ENCODE assay signal across 12 cellular contexts in genomic region chr21:38306407-38306806, GRCh38. TPM values are rescaled to one million over a fixed set of nuclear protein-coding genes. Genes with fewer than 3 reads are reported as not detected.
DNase-seq lines count a peak whose midpoint lies in the region; ATAC-seq and TF ChIP-seq lines count a peak whose summit lies in the region.
"Had no signal": no experiment of that assay in that cellular context is flagged by ENCODE, and none has a peak within 500 bp of the region (broad histone marks: within the 10 kb centered on the region; RNA-seq: fewer than 3 reads in every experiment).

No MANE protein-coding gene starts in this region.

- peak; percentile 88 for DNase-seq in ELR (ENCODE audit: low read depth)
- DNase-seq in NOMO-1 treated with dmso at 0.1 percent for 144 hours (lab: John Stamatoyannopoulos, UW; ENCODE audit: unreplicated experiment) = peak; percentile 14
- no peak for DNase-seq in epithelial cell of prostate (ENCODE audit: low read depth, low spot score)
- DNase-seq in osteocyte (ENCODE audit: extremely low spot score, unreplicated experiment) = no peak
- DNase-seq in DMS53 treated with DMSO at 0.1 percent for 48 hours (lab: John Stamatoyannopoulos, UW; ENCODE audit: unreplicated experiment) = no peak
- no peak for DNase-seq in KBM-7
- DNase-seq: activated T-cell treated with anti-CD3 and anti-CD28 coated beads, Interleukin-2, amount 50 U/mL, for 24 hours; cortex of kidney; DMS79; T1000 had no signal

- in situ Hi-C loops in KBM-7 (cut with MboI; ENCODE audit: low pct_unique_long_range_greater_than_20kb, low sequenced_read_pairs) = no loop called here

- H3K27ac ChIP-seq in epithelial cell of prostate = peak overlapping the region; percentile 63

- no peaks in the 10 kb centered on the region for H3K27me3 Mint-ChIP-seq in osteocyte (ENCODE audit: unreplicated experiment)

- no peak for ATAC-seq in HG03045 (IDR thresholded peaks at IDR 0.05; ENCODE audit: unreplicated experiment)
- ATAC-seq in HG03469 (IDR thresholded peaks at IDR 0.05; ENCODE audit: unreplicated experiment) = no peak

- peaks cover 36% of the 10 kb centered on the region for H3K4me1 Mint-ChIP-seq in osteocyte (ENCODE audit: unreplicated experiment)

- no peak overlapping the region for H3K4me3 Mint-ChIP-seq in osteocyte (ENCODE audit: unreplicated experiment)
- H3K4me3 Mint-ChIP-seq: activated T-cell treated with anti-CD3 and anti-CD28 coated beads, Interleukin-2, amount 50 U/mL, for 24 hours had no signal

- no peaks in the 10 kb centered on the region for H3K36me3 Mint-ChIP-seq in osteocyte (ENCODE audit: unreplicated experiment)

- TF ChIP-seq CTCF in osteocyte (IDR thresholded peaks at IDR 0.05) = no peak

- H3K27ac Mint-ChIP-seq in osteocyte (ENCODE audit: unreplicated experiment) = peak overlapping the region; percentile 72
- H3K27ac Mint-ChIP-seq: activated T-cell treated with anti-CD3 and anti-CD28 coated beads, Interleukin-2, amount 50 U/mL, for 24 hours had no signal

- H3K9me3 Mint-ChIP-seq in osteocyte (ENCODE audit: unreplicated experiment) = no peaks in the 10 kb centered on the region
- H3K9me3 Mint-ChIP-seq: activated T-cell treated with anti-CD3 and anti-CD28 coated beads, Interleukin-2, amount 50 U/mL, for 24 hours had no signal

RNA-seq across cellular contexts. Expression of gene KCNJ15, which starts 49.6 kb away (rescaled TPM):
- total RNA-seq in osteocyte = 0.34 and 0.51 TPM in 2 replicates

Comparison
In these comparisons a context has a peak if more than half of its experiments do, and no peak if none do; other contexts are left out.
1. DNase-seq: peak in ELR (single experiment) and NOMO-1 treated with dmso at 0.1 percent for 144 hours (single experiment); none in epithelial cell of prostate (single experiment), osteocyte (single experiment), DMS53 treated with DMSO at 0.1 percent for 48 hours (single experiment) and KBM-7 (single experiment).